9 cellular contexts compared by ENCODE assay signal in genomic region chr12:6279256-6279628, GRCh38. TPM values are rescaled to one million over a fixed set of nuclear protein-coding genes. Genes with fewer than 3 reads are reported as not detected.
DNase-seq lines count a peak whose midpoint lies in the region; ATAC-seq and TF ChIP-seq lines count a peak whose summit lies in the region.
"Had no signal": no experiment of that assay in that cellular context is flagged by ENCODE, and none has a peak within 500 bp of the region (broad histone marks: within the 10 kb centered on the region; RNA-seq: fewer than 3 reads in every experiment).

No MANE protein-coding gene starts in this region.

- CTCF ChIA-PET in activated CD4-positive, alpha-beta T cell treated with anti-CD3 and anti-CD28 coated beads, Interleukin-2, amount 10 ng/mL, durations not matched to agents 7 days and 5 days (lab: Charles Lee), result interaction anchor here (0.5 to 3.3 kb wide), 26 partner anchors 9 to 265 kb away, joined by 3 to 27 read pairs (median 5); no protein-coding TSS in a partner anchor

- H3K4me1 Mint-ChIP-seq in activated CD4-positive, alpha-beta T cell treated with anti-CD3 and anti-CD28 coated beads, Interleukin-2, amount 10 ng/mL, durations not matched to agents 7 days and 5 days, result peaks cover 8% of the 10 kb centered on the region

- H3K36me3 ChIP-seq in adrenal gland (replicated peaks in 1 of 2), result no peaks in the 10 kb centered on the region
- no peaks in the 10 kb centered on the region for H3K36me3 ChIP-seq in mesodermal cell (ENCODE audit: control insufficient read depth, insufficient read depth, low read length)
- H3K36me3 ChIP-seq in thoracic aorta, result no peaks in the 10 kb centered on the region

- H3K27ac Mint-ChIP-seq in activated CD4-positive, alpha-beta T cell treated with anti-CD3 and anti-CD28 coated beads, Interleukin-2, amount 10 ng/mL, durations not matched to agents 7 days and 5 days, result no peak overlapping the region

- H3K27me3 ChIP-seq in adrenal gland, result no peaks in the 10 kb centered on the region
- H3K27me3 ChIP-seq in thoracic aorta (replicated peaks; ENCODE audit: insufficient read depth), result no peaks in the 10 kb centered on the region

- H3K27ac ChIP-seq in adrenal gland (peak overlapping the region; percentile 1 to 92 (median 62)), mesodermal cell (ENCODE audit: low read depth, low read length, severe bottlenecking) (peak overlapping the region; percentile 41), thoracic aorta (peak overlapping the region; percentile 68 to 84)
- H3K27ac ChIP-seq: HL-60 had no signal

- H3K27me3 Mint-ChIP-seq in activated CD4-positive, alpha-beta T cell treated with anti-CD3 and anti-CD28 coated beads, Interleukin-2, amount 10 ng/mL, durations not matched to agents 7 days and 5 days, result peaks cover 32% of the 10 kb centered on the region

- no peaks in the 10 kb centered on the region for H3K36me3 Mint-ChIP-seq in activated CD4-positive, alpha-beta T cell treated with anti-CD3 and anti-CD28 coated beads, Interleukin-2, amount 10 ng/mL, durations not matched to agents 7 days and 5 days (ENCODE audit: low read depth)

- TF ChIP-seq CTCF in adrenal gland (IDR thresholded peaks at IDR 0.05) (no peak), thoracic aorta (IDR thresholded peaks at IDR 0.05) (no peak)

- POLR2A ChIA-PET in activated CD4-positive, alpha-beta T cell treated with anti-CD3 and anti-CD28 coated beads, Interleukin-2, amount 10 ng/mL, durations not matched to agents 7 days and 5 days (lab: Charles Lee), result interaction anchor here (0.8 kb wide), 1 partner anchor 84 kb away, joined by 3 read pairs; no protein-coding TSS in a partner anchor

- 87 to 92% (median 91%) methylated on average over 12 of the region's 12 CpGs for WGBS in adrenal gland, 4 donors
- WGBS in mesodermal cell (ENCODE audit: insufficient coverage in 2 of 2), 2 experiments, result 93 to 98% methylated on average over 6 to 12 of the region's 12 CpGs

- H3K4me3 ChIP-seq in adrenal gland, result peak overlapping the region in 1 of 4 donors; percentile 69
- H3K4me3 ChIP-seq in mesodermal cell (ENCODE audit: extremely low read depth, insufficient read depth, low read length, poor library complexity, severe bottlenecking), result no peak overlapping the region
- H3K4me3 ChIP-seq in thoracic aorta, result peak overlapping the region; percentile 52

- no peak for DNase-seq in activated CD4-positive, alpha-beta T cell treated with anti-CD3 and anti-CD28 coated beads, Interleukin-2, amount 10 ng/mL, durations not matched to agents 7 days and 5 days
- DNase-seq in activated CD4-positive, alpha-beta T cell treated with anti-CD3 and anti-CD28 coated beads, Interleukin-2, amount 50 U/mL, for 4 hours, result no peak
- no peak for DNase-seq in adrenal gland
- DNase-seq in thoracic aorta (ENCODE audit: low spot score), result no peak

- peak overlapping the region; percentile 38 for H3K4me3 Mint-ChIP-seq in activated CD4-positive, alpha-beta T cell treated with anti-CD3 and anti-CD28 coated beads, Interleukin-2, amount 10 ng/mL, durations not matched to agents 7 days and 5 days

- ATAC-seq in thoracic aorta (ENCODE audit: insufficient number of reproducible peaks, low FRiP score, low read depth), result no peak
- ATAC-seq in HG02610 (IDR thresholded peaks at IDR 0.05; ENCODE audit: unreplicated experiment), result no peak
- no peak for ATAC-seq in GM21529 (IDR thresholded peaks at IDR 0.05; ENCODE audit: unreplicated experiment)
- ATAC-seq in GM18858 (IDR thresholded peaks at IDR 0.05; ENCODE audit: unreplicated experiment), result no peak

- intact Hi-C loops in adrenal gland (cut with DNase I), result loop anchor here in 1 of 2 donors (2.0 kb wide), 1 partner anchor 80 kb away; no protein-coding TSS in a partner anchor

- H3K9me3 Mint-ChIP-seq in activated CD4-positive, alpha-beta T cell treated with anti-CD3 and anti-CD28 coated beads, Interleukin-2, amount 10 ng/mL, durations not matched to agents 7 days and 5 days, result no peaks in the 10 kb centered on the region

- H3K9me3 ChIP-seq in adrenal gland (replicated peaks in 1 of 3), result no peaks in the 10 kb centered on the region
- no peaks in the 10 kb centered on the region for H3K9me3 ChIP-seq in mesodermal cell (ENCODE audit: control insufficient read depth, low read length)
- no peaks in the 10 kb centered on the region for H3K9me3 ChIP-seq in thoracic aorta

- no peak for TF ChIP-seq POLR2A in adrenal gland (IDR thresholded peaks at IDR 0.05)

- H3K4me1 ChIP-seq in adrenal gland (replicated peaks in 1 of 2), result peaks cover 17 to 29% of the 10 kb centered on the region in 2 donors
- peaks cover 27% of the 10 kb centered on the region for H3K4me1 ChIP-seq in mesodermal cell (ENCODE audit: control insufficient read depth, insufficient read depth, low read length, poor library complexity, severe bottlenecking)
- peaks cover 24 to 30% of the 10 kb centered on the region in 2 donors for H3K4me1 ChIP-seq in thoracic aorta (ENCODE audit: control insufficient read depth in 1 of 2, low read depth in 2 of 2)

RNA-seq across cellular contexts. Expression of gene PLEKHG6, which starts 31.2 kb away (rescaled TPM):
- not detected for total RNA-seq in activated CD4-positive, alpha-beta T cell treated with anti-CD3 and anti-CD28 coated beads, Interleukin-2, amount 10 ng/mL, durations not matched to agents 7 days and 5 days
- 1 to 10 TPM in 2 of 8 donors, under 1 TPM in 5, not detected in 1; 0.23 to 1.9 (median 0.51) TPM for total RNA-seq in adrenal gland
- 1 to 10 TPM in 1 of 3 donors, under 1 TPM in 1, not detected in 1; 0.32 to 5.8 TPM for polyA plus RNA-seq in adrenal gland
- polyA plus RNA-seq in mesodermal cell (2013, experiment 1 of 2), result 2.1 TPM
- polyA plus RNA-seq in mesodermal cell (2013, experiment 2 of 2), result 0.71 TPM
- total RNA-seq in thoracic aorta, result under 1 TPM in 1 of 2 donors, not detected in 1; 0.78 TPM
